Comparison of ENCODE assay signal across 34 cellular contexts in genomic region chrX:3407785-3408184, GRCh38.
"Had no signal": no experiment of that assay in that cellular context is flagged by ENCODE, and none has a peak within 500 bp of the region (broad histone marks: within the 10 kb centered on the region; RNA-seq: fewer than 3 reads in every experiment).

No MANE protein-coding gene starts in this region.

- H3K36me3 Mint-ChIP-seq: activated naive CD8-positive, alpha-beta T cell had no signal

- DNase-seq: activated B cell treated with CpG ODN at 0.5 μM for 24 hours; activated CD4-positive, alpha-beta T cell treated with anti-CD3 and anti-CD28 coated beads for 48 hours; activated CD4-positive, alpha-beta T cell treated with anti-CD3 and anti-CD28 coated beads, Interleukin-2, amount 50 U/mL, for 1 hour; activated CD4-positive, alpha-beta T cell treated with anti-CD3 and anti-CD28 coated beads, Interleukin-2, amount 50 U/mL, for 48 hours; activated CD8-positive, alpha-beta memory T cell treated with anti-CD3 and anti-CD28 coated beads for 24 hours; activated CD8-positive, alpha-beta T cell treated with anti-CD3 and anti-CD28 coated beads for 36 hours; activated effector memory CD4-positive, alpha-beta T cell treated with Interleukin-2 at 50 U/mL for 16 hours; activated gamma-delta T cell treated with Interleukin-2 at 50 U/mL for 16 hours; activated naive CD4-positive, alpha-beta T cell treated with anti-CD3 and anti-CD28 coated beads, Interleukin-2, amount 50 U/mL, for 16 hours; activated naive CD4-positive, alpha-beta T cell treated with Interleukin-2 at 50 U/mL for 16 hours; activated T-cell treated with anti-CD3 and anti-CD28 coated beads, Interleukin-2, amount 50 U/mL, for 4 hours; amniotic stem cell; anterior cingulate cortex; brain microvascular endothelial cell; cortex of kidney; effector CD8-positive, alpha-beta T cell; esophagus squamous epithelium; foreskin fibroblast; head of caudate nucleus; T-helper 1 cell; T-helper 17 cell; T1000; WERI-Rb-1 had no signal

- FAIRE-seq: astrocyte, bronchial epithelial cell, endometrium, endothelial cell of umbilical vein, frontal cortex had no signal

- H3K27me3 ChIP-seq: brain microvascular endothelial cell, esophagus squamous epithelium had no signal

- H3K4me1 ChIP-seq: esophagus squamous epithelium had no signal

- ATAC-seq: activated CD4-positive, CD25-positive, alpha-beta regulatory T cell treated with anti-CD3 and anti-CD28 coated beads, Interleukin-2, amount 50 U/mL, for 24 hours; activated CD8-positive, alpha-beta T cell treated with anti-CD3 and anti-CD28 coated beads for 36 hours; activated T-cell treated with anti-CD3 and anti-CD28 coated beads, Interleukin-2, amount 50 U/mL, for 4 hours; activated T-helper 17 cell treated with anti-CD3 and anti-CD28 coated beads, Interleukin-2, amount 50 U/mL, for 72 hours; T-helper 17 cell had no signal

- H3K36me3 ChIP-seq: brain microvascular endothelial cell, esophagus squamous epithelium, WERI-Rb-1 had no signal

- H3K9me3 ChIP-seq: esophagus squamous epithelium had no signal

- H3K9me3 Mint-ChIP-seq: activated B cell treated with CpG ODN at 0.5 μM for 24 hours; activated CD8-positive, alpha-beta T cell treated with anti-CD3 and anti-CD28 coated beads for 36 hours; activated T-cell treated with anti-CD3 and anti-CD28 coated beads, Interleukin-2, amount 50 U/mL, for 4 hours; activated T-helper 17 cell treated with anti-CD3 and anti-CD28 coated beads, Interleukin-2, amount 50 U/mL, for 72 hours; central memory CD8-positive, alpha-beta T cell; T-helper 2 cell treated with Interferon-gamma antibody and Interleukin-4, amounts not matched to agents 5 μg/mL and 100 μg/mL, for 36 hours had no signal

- H3K4me3 ChIP-seq: esophagus squamous epithelium had no signal

- H3K4me3 Mint-ChIP-seq: activated B cell treated with CpG ODN at 0.5 μM for 24 hours; activated CD8-positive, alpha-beta T cell treated with anti-CD3 and anti-CD28 coated beads for 36 hours; activated naive CD8-positive, alpha-beta T cell; activated T-cell treated with anti-CD3 and anti-CD28 coated beads, Interleukin-2, amount 50 U/mL, for 4 hours; activated T-helper 17 cell treated with anti-CD3 and anti-CD28 coated beads, Interleukin-2, amount 50 U/mL, for 72 hours; central memory CD8-positive, alpha-beta T cell; T-helper 17 cell; T-helper 2 cell treated with Interferon-gamma antibody and Interleukin-4, amounts not matched to agents 5 μg/mL and 100 μg/mL, for 36 hours had no signal

- H3K27me3 Mint-ChIP-seq: activated B cell treated with CpG ODN at 0.5 μM for 24 hours; activated CD8-positive, alpha-beta T cell treated with anti-CD3 and anti-CD28 coated beads for 36 hours; activated naive CD8-positive, alpha-beta T cell; central memory CD8-positive, alpha-beta T cell; T-helper 17 cell had no signal

- H3K4me1 Mint-ChIP-seq: activated B cell treated with CpG ODN at 0.5 μM for 24 hours; activated T-helper 17 cell treated with anti-CD3 and anti-CD28 coated beads, Interleukin-2, amount 50 U/mL, for 72 hours; central memory CD8-positive, alpha-beta T cell; T-helper 17 cell had no signal

- H3K27ac Mint-ChIP-seq: activated B cell treated with CpG ODN at 0.5 μM for 24 hours; activated CD8-positive, alpha-beta T cell treated with anti-CD3 and anti-CD28 coated beads for 36 hours; activated naive CD8-positive, alpha-beta T cell; activated T-helper 17 cell treated with anti-CD3 and anti-CD28 coated beads, Interleukin-2, amount 50 U/mL, for 72 hours; T-helper 17 cell; T-helper 2 cell treated with Interferon-gamma antibody and Interleukin-4, amounts not matched to agents 5 μg/mL and 100 μg/mL, for 36 hours had no signal

- H3K27ac ChIP-seq: brain microvascular endothelial cell, epithelial cell of prostate, esophagus squamous epithelium, WERI-Rb-1 had no signal
